Comparison of ENCODE assay signal across 15 cellular contexts in genomic region chr18:13138822-13139139, GRCh38.
DNase-seq lines count a peak whose midpoint lies in the region; ATAC-seq, FAIRE-seq and TF ChIP-seq lines count a peak whose summit lies in the region.
"Had no signal": no experiment of that assay in that cellular context is flagged by ENCODE, and none has a peak within 500 bp of the region (broad histone marks: within the 10 kb centered on the region; RNA-seq: fewer than 3 reads in every experiment).

No MANE protein-coding gene starts in this region.

- H3K4me3 ChIP-seq in naive thymus-derived CD4-positive, alpha-beta T cell (ENCODE audit: low read length): no peak overlapping the region
- H3K4me3 ChIP-seq: prostate gland had no signal

- H3K27ac Mint-ChIP-seq in CD4-positive, alpha-beta T cell: peak overlapping the region; percentile 92
- no peak overlapping the region for H3K27ac Mint-ChIP-seq in activated T-helper 1 cell treated with anti-CD3 and anti-CD28 coated beads, Interleukin-12 subunit alpha, Interleukin-12 subunit beta, Interleukin-2, Interleukin-4 antibody, amounts not matched to agents 30 ng/mL and 10 ng/mL and 1 ng/mL, durations not matched to agents 14 hours and 24 hours and 36 hours
- peak overlapping the region; percentile 93 to 98 (median 97) for H3K27ac Mint-ChIP-seq in naive thymus-derived CD4-positive, alpha-beta T cell

- no peaks in the 10 kb centered on the region for H3K27me3 Mint-ChIP-seq in CD4-positive, alpha-beta T cell
- peaks cover 11% of the 10 kb centered on the region for H3K27me3 Mint-ChIP-seq in activated T-helper 1 cell treated with anti-CD3 and anti-CD28 coated beads, Interleukin-12 subunit alpha, Interleukin-12 subunit beta, Interleukin-2, Interleukin-4 antibody, amounts not matched to agents 30 ng/mL and 10 ng/mL and 1 ng/mL, durations not matched to agents 14 hours and 24 hours and 36 hours (ENCODE audit: insufficient read depth)
- peaks cover 0 to 22% (median 0%) of the 10 kb centered on the region in 5 donors for H3K27me3 Mint-ChIP-seq in naive thymus-derived CD4-positive, alpha-beta T cell

- no peak for DNase-seq in CD4-positive, alpha-beta T cell
- no peak for DNase-seq in GM19239 (ENCODE audit: insufficient read length, low spot score)
- no peak for DNase-seq in activated T-helper 1 cell treated with anti-CD3 and anti-CD28 coated beads, Interleukin-12 subunit alpha, Interleukin-12 subunit beta, Interleukin-2, Interleukin-4 antibody, amounts not matched to agents 30 ng/mL and 10 ng/mL and 1 ng/mL, durations not matched to agents 14 hours and 24 hours and 36 hours (ENCODE audit: low spot score)
- peak in 1 of 9 donors; percentile 10 for DNase-seq in naive thymus-derived CD4-positive, alpha-beta T cell
- no peak for DNase-seq in occipital lobe (lab: John Stamatoyannopoulos, UW)
- DNase-seq in erythroblast (lab: John Stamatoyannopoulos, UW): no peak
- no peak for DNase-seq in NCI-H82 (lab: John Stamatoyannopoulos, UW)
- DNase-seq: activated effector memory CD4-positive, alpha-beta T cell treated with anti-CD3 and anti-CD28 coated beads, Interleukin-2, amount 50 U/mL, for 16 hours; brain microvascular endothelial cell; heart right ventricle; NCI-H2029; NCI-H524 had no signal

- H3K9me3 ChIP-seq in CD4-positive, alpha-beta T cell (ENCODE audit: control insufficient read depth, low read length): peaks cover 4% of the 10 kb centered on the region
- peaks cover 0 to 8% (median 0%) of the 10 kb centered on the region in 3 experiments for H3K9me3 ChIP-seq in naive thymus-derived CD4-positive, alpha-beta T cell (ENCODE audit: control insufficient read depth in 2 of 3, low read length in 3 of 3)
- H3K9me3 ChIP-seq: prostate gland had no signal

- H3K4me3 Mint-ChIP-seq in CD4-positive, alpha-beta T cell: peak overlapping the region; percentile 98
- peak overlapping the region; percentile 91 for H3K4me3 Mint-ChIP-seq in activated T-helper 1 cell treated with anti-CD3 and anti-CD28 coated beads, Interleukin-12 subunit alpha, Interleukin-12 subunit beta, Interleukin-2, Interleukin-4 antibody, amounts not matched to agents 30 ng/mL and 10 ng/mL and 1 ng/mL, durations not matched to agents 14 hours and 24 hours and 36 hours
- H3K4me3 Mint-ChIP-seq in naive thymus-derived CD4-positive, alpha-beta T cell: peak overlapping the region; percentile 92 to 100 (median 99)

- no peak for TF ChIP-seq POLR2A in erythroblast (IDR thresholded peaks at IDR 0.05; ENCODE audit: low read length)

- no peak for ATAC-seq in CD4-positive, alpha-beta T cell (ENCODE audit: poor library complexity)
- ATAC-seq in naive thymus-derived CD4-positive, alpha-beta T cell: no peak
- ATAC-seq in HG02678 (IDR thresholded peaks at IDR 0.05; ENCODE audit: unreplicated experiment): no peak

- H3K9me3 Mint-ChIP-seq in CD4-positive, alpha-beta T cell: no peaks in the 10 kb centered on the region
- H3K9me3 Mint-ChIP-seq in activated T-helper 1 cell treated with anti-CD3 and anti-CD28 coated beads, Interleukin-12 subunit alpha, Interleukin-12 subunit beta, Interleukin-2, Interleukin-4 antibody, amounts not matched to agents 30 ng/mL and 10 ng/mL and 1 ng/mL, durations not matched to agents 14 hours and 24 hours and 36 hours: peaks cover 6% of the 10 kb centered on the region
- peaks cover 0 to 12% (median 6%) of the 10 kb centered on the region in 11 donors for H3K9me3 Mint-ChIP-seq in naive thymus-derived CD4-positive, alpha-beta T cell

- H3K36me3 ChIP-seq in naive thymus-derived CD4-positive, alpha-beta T cell (ENCODE audit: control insufficient read depth in 2 of 3, insufficient read depth in 3 of 3, low read length in 3 of 3): no peaks in the 10 kb centered on the region
- H3K36me3 ChIP-seq: brain microvascular endothelial cell, heart right ventricle, prostate gland had no signal

- H3K36me3 Mint-ChIP-seq in CD4-positive, alpha-beta T cell (ENCODE audit: low read depth): peaks cover 13% of the 10 kb centered on the region
- H3K36me3 Mint-ChIP-seq in activated T-helper 1 cell treated with anti-CD3 and anti-CD28 coated beads, Interleukin-12 subunit alpha, Interleukin-12 subunit beta, Interleukin-2, Interleukin-4 antibody, amounts not matched to agents 30 ng/mL and 10 ng/mL and 1 ng/mL, durations not matched to agents 14 hours and 24 hours and 36 hours (ENCODE audit: low read depth): no peaks in the 10 kb centered on the region
- peaks cover 3 to 13% (median 4%) of the 10 kb centered on the region in 5 donors for H3K36me3 Mint-ChIP-seq in naive thymus-derived CD4-positive, alpha-beta T cell

- H3K4me1 Mint-ChIP-seq in CD4-positive, alpha-beta T cell (ENCODE audit: low read depth): peaks cover 32% of the 10 kb centered on the region
- peaks cover 21% of the 10 kb centered on the region for H3K4me1 Mint-ChIP-seq in activated T-helper 1 cell treated with anti-CD3 and anti-CD28 coated beads, Interleukin-12 subunit alpha, Interleukin-12 subunit beta, Interleukin-2, Interleukin-4 antibody, amounts not matched to agents 30 ng/mL and 10 ng/mL and 1 ng/mL, durations not matched to agents 14 hours and 24 hours and 36 hours (ENCODE audit: low read depth)
- H3K4me1 Mint-ChIP-seq in naive thymus-derived CD4-positive, alpha-beta T cell: peaks cover 12 to 29% (median 28%) of the 10 kb centered on the region in 7 donors

- H3K4me1 ChIP-seq in naive thymus-derived CD4-positive, alpha-beta T cell (ENCODE audit: control insufficient read depth in 2 of 2, insufficient read depth in 2 of 2, low read length in 2 of 2): peaks cover 0 to 7% of the 10 kb centered on the region in 2 donors
- H3K4me1 ChIP-seq: prostate gland had no signal

- no peaks in the 10 kb centered on the region for H3K27me3 ChIP-seq in CD4-positive, alpha-beta T cell (ENCODE audit: control insufficient read depth, insufficient read depth, low read length)
- H3K27me3 ChIP-seq in naive thymus-derived CD4-positive, alpha-beta T cell (ENCODE audit: control insufficient read depth in 2 of 2, insufficient read depth in 2 of 2, low read length in 2 of 2): no peaks in the 10 kb centered on the region
- H3K27me3 ChIP-seq: brain microvascular endothelial cell had no signal

- TF ChIP-seq CTCF in CD4-positive, alpha-beta T cell (IDR thresholded peaks at IDR 0.05): no peak

- no peak overlapping the region for H3K27ac ChIP-seq in CD4-positive, alpha-beta T cell (ENCODE audit: low read depth, low read length)
- H3K27ac ChIP-seq in naive thymus-derived CD4-positive, alpha-beta T cell (ENCODE audit: low read depth, low read length): peak overlapping the region; percentile 75
- H3K27ac ChIP-seq: brain microvascular endothelial cell, prostate gland had no signal

- CTCF ChIA-PET in CD4-positive, alpha-beta T cell (lab: Charles Lee): no interaction called here
- CTCF ChIA-PET in naive thymus-derived CD4-positive, alpha-beta T cell (lab: Charles Lee): no interaction called here

- intact Hi-C loops in CD4-positive, alpha-beta T cell (cut with DNase I, micrococcal nuclease): loop anchor here (5.0 to 10.0 kb wide), 4 partner anchors 186 to 764 kb away; partner anchors contain the start of genes AFG3L2 (in 1 of the 2), FAM210A (in 1 of the 2) and RNMT (in 1 of the 2)
- intact Hi-C loops in activated T-helper 1 cell treated with anti-CD3 and anti-CD28 coated beads, Interleukin-12 subunit alpha, Interleukin-12 subunit beta, Interleukin-2, Interleukin-4 antibody, amounts not matched to agents 30 ng/mL and 10 ng/mL and 1 ng/mL, durations not matched to agents 14 hours and 24 hours and 36 hours (cut with micrococcal nuclease): loop anchor here (1.0 to 5.0 kb wide), 9 partner anchors 20 to 588 kb away; partner anchors contain the start of genes CEP192, FAM210A, LDLRAD4 and PTPN2
- intact Hi-C loops in naive thymus-derived CD4-positive, alpha-beta T cell (cut with micrococcal nuclease): loop anchor here (1.0 to 10.0 kb wide), 15 partner anchors 20 to 1288 kb away; partner anchors contain the start of genes CEP192 (in 2 of the 2), AFG3L2 (in 1 of the 2), CHMP1B (in 1 of the 2) and FAM210A (in 1 of the 2)

- POLR2A ChIA-PET in CD4-positive, alpha-beta T cell (lab: Charles Lee): no interaction called here
- POLR2A ChIA-PET in naive thymus-derived CD4-positive, alpha-beta T cell (lab: Charles Lee): interaction anchor here (0.9 kb wide), 1 partner anchor 436 kb away, joined by 3 read pairs; the partner anchor contains the start of genes CEP76 and PSMG2

- peak; percentile 8 for FAIRE-seq in GM19239 (lab: Jason Lieb, UNC)
- FAIRE-seq: keratinocyte had no signal
